ENCODE assay signal across 8 cellular contexts in the genomic region with DNA sequence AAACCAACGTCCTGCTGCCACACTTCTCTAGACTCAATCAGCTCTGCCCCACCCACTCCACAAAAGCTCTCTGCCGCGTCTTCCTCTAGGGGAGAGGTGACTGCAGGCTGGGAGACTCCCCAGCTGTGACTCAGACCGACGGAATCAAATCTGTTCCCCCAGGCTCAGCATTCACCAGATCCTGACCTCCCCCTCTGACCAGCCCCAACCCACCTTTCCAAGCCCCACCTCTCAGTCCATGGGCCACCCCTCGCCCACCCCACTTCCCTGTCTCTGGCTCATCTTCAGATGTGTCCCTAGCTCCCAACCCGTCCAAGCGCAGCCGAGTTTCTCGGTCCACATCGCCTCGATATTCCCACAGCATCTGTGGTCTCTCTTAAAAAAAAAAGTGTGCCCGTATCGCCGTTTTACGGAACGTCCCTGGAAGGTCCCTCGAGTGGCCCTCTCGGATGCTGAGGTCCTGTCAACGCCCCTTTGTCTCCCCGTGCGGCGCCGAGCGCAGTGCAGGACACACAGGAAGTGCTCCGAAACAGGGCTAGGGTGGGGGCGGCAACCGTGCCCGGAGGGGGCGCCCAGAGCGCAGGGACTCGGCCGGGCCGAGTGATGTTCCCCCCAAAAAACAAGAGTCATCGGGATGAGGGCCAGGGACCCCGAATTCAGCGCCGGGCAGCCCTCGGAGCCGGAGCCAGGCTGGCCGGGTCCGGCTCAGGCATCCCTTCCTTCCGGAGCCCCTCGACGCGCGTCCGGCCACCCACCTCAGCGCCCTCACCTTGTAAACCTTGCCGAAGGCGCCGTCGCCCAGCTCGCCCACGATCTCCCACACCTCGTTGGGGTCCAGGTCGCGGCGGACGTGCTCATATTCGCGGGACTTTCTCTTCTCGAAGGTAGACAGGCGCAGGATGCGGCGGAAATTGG. TPM values are rescaled to one million over a fixed set of nuclear protein-coding genes. Genes with fewer than 3 reads are reported as not detected.
A peak's percentile ranks its signal among the peaks of the same experiment; 100 is the strongest.
DNase-seq lines count a peak whose midpoint lies in the region; ATAC-seq, FAIRE-seq and TF ChIP-seq lines count a peak whose summit lies in the region.

No MANE protein-coding gene starts in this region.

- H3K27ac ChIP-seq in neutrophil, result peak overlapping the region; percentile 99

- no peaks in the 10 kb centered on the region for H3K9me3 ChIP-seq in neutrophil

- no peaks in the 10 kb centered on the region for H3K27me3 ChIP-seq in neutrophil

- H3K36me3 ChIP-seq in neutrophil, result peaks cover 29% of the 10 kb centered on the region

- DNase-seq in AG09319 (ENCODE audit: extremely low read depth, low read depth), result peak; percentile 29
- peak; percentile 67 for DNase-seq in RPMI8226
- peak; percentile 90 for DNase-seq in activated effector memory CD4-positive, alpha-beta T cell treated with anti-CD3 and anti-CD28 coated beads, Interleukin-2, amount 50 U/mL, for 16 hours
- DNase-seq in fibroblast of villous mesenchyme (ENCODE audit: low read depth), result peak; percentile 77
- DNase-seq in urothelium cell line (ENCODE audit: low spot score), result peak; percentile 68

- H3K4me3 ChIP-seq in fibroblast of villous mesenchyme (ENCODE audit: low read depth, low read length) (peak overlapping the region; percentile 85), neutrophil (ENCODE audit: low read depth in 1 of 2, low read length in 1 of 2) (peak overlapping the region; percentile 91 to 94)

- peak; percentile 33 for ATAC-seq in GM19035 (IDR thresholded peaks at IDR 0.05; ENCODE audit: unreplicated experiment)
- peak; percentile 20 for ATAC-seq in HG03342 (IDR thresholded peaks at IDR 0.05; ENCODE audit: unreplicated experiment)

- no peak for FAIRE-seq in urothelium cell line (lab: Jason Lieb, UNC)

- TF ChIP-seq CTCF in AG09319 (IDR thresholded peaks at IDR 0.05; ENCODE audit: low read depth, low read length) (no peak), fibroblast of villous mesenchyme (IDR thresholded peaks at IDR 0.05; ENCODE audit: insufficient read depth, low read depth, low read length) (no peak), neutrophil (IDR thresholded peaks at IDR 0.05) (peak; percentile 16)

- peaks cover 45 to 52% of the 10 kb centered on the region in 2 experiments for H3K4me1 ChIP-seq in neutrophil (ENCODE audit: control insufficient read depth in 1 of 2, insufficient read depth in 1 of 2, low read depth in 1 of 2, low read length in 1 of 2)

RNA-seq across cellular contexts. Expression of gene STK10, which starts 0.6 kb away (rescaled TPM):
- total RNA-seq in fibroblast of villous mesenchyme, result 24.2 and 32.4 TPM in 2 replicates

RNA-seq across cellular contexts. Expression of gene EFCAB9, which starts 6.6 kb away (rescaled TPM):
- not detected in 2 replicates for total RNA-seq in fibroblast of villous mesenchyme

Comparison
In these comparisons a context has a peak if more than half of its experiments do, and no peak if none do; other contexts are left out.
1. Peak in every context shown above with its lines: DNase-seq, ATAC-seq, H3K4me3 ChIP-seq and H3K27ac ChIP-seq.
2. DNase-seq: peak in every context shown above with its lines; median percentile 90 in activated effector memory CD4-positive, alpha-beta T cell treated with anti-CD3 and anti-CD28 coated beads, Interleukin-2, amount 50 U/mL, for 16 hours; 77 in fibroblast of villous mesenchyme; 68 in urothelium cell line; 67 in RPMI8226; 29 in AG09319.